Comparison of ENCODE assay signal across 9 cellular contexts in the genomic region with DNA sequence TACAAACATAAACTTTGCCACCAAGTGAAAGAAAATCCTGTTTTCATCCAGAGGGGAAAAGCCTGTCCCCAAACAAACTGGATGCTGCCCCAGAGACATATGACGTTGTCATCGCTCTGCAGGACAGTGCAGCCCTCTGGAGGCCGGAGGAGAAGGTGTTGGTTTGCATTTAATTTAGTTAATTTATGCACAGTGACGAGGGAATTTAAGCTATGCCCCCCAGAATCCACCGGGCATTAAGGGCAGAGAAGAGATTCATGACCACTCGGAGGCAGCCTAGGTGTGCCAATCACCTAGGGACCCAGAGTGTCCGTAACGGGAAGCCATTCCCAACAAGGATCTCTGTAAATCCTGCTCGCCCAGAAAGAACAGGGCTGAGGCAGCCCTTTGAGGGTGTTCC. TPM values are rescaled to one million over a fixed set of nuclear protein-coding genes. Genes with fewer than 3 reads are reported as not detected.
DNase-seq lines count a peak whose midpoint lies in the region; ATAC-seq and TF ChIP-seq lines count a peak whose summit lies in the region.
"Had no signal": no experiment of that assay in that cellular context is flagged by ENCODE, and none has a peak within 500 bp of the region (broad histone marks: within the 10 kb centered on the region; RNA-seq: fewer than 3 reads in every experiment).

No MANE protein-coding gene starts in this region.

- peak overlapping the region; percentile 66 for H3K4me3 Mint-ChIP-seq in stimulated activated memory B cell treated with anti-CD40 and anti-IgM and Interleukin-4, amounts not matched to agents 10 μg/mL and 1 μg/mL and 100 μg/mL, for 72 hours
- H3K4me3 Mint-ChIP-seq: stimulated activated naive CD8-positive, alpha-beta T cell treated with anti-CD3 and anti-CD28 coated beads, Interleukin-15, Interleukin-2, amounts not matched to agents 100 ng/mL and 50 ng/mL, for 24 hours had no signal

- H3K79me2 ChIP-seq in hepatocyte = peaks cover 84% of the 10 kb centered on the region

- no peak overlapping the region for H2AFZ ChIP-seq in hepatocyte

- no peaks in the 10 kb centered on the region for H3K36me3 ChIP-seq in hepatocyte (replicated peaks; ENCODE audit: insufficient read depth, low read depth)

- WGBS in hepatocyte (ENCODE audit: low lambda C conversion rate, missing lambda C conversion rate) = 89% methylated on average over 9 of the region's 9 CpGs

- H3K4me2 ChIP-seq in hepatocyte = no peak overlapping the region

- peaks cover 23% of the 10 kb centered on the region for H3K4me1 Mint-ChIP-seq in stimulated activated memory B cell treated with anti-CD40 and anti-IgM and Interleukin-4, amounts not matched to agents 10 μg/mL and 1 μg/mL and 100 μg/mL, for 72 hours

- no peaks in the 10 kb centered on the region for H3K27me3 Mint-ChIP-seq in stimulated activated memory B cell treated with anti-CD40 and anti-IgM and Interleukin-4, amounts not matched to agents 10 μg/mL and 1 μg/mL and 100 μg/mL, for 72 hours
- H3K27me3 Mint-ChIP-seq: stimulated activated naive CD8-positive, alpha-beta T cell treated with anti-CD3 and anti-CD28 coated beads, Interleukin-15, Interleukin-2, amounts not matched to agents 100 ng/mL and 50 ng/mL, for 24 hours had no signal

- H3K27ac Mint-ChIP-seq in stimulated activated memory B cell treated with anti-CD40 and anti-IgM and Interleukin-4, amounts not matched to agents 10 μg/mL and 1 μg/mL and 100 μg/mL, for 72 hours = no peak overlapping the region
- H3K27ac Mint-ChIP-seq: stimulated activated naive CD8-positive, alpha-beta T cell treated with anti-CD3 and anti-CD28 coated beads, Interleukin-15, Interleukin-2, amounts not matched to agents 100 ng/mL and 50 ng/mL, for 24 hours had no signal

- CTCF ChIA-PET in AG04450 (lab: Charles Lee) (interaction anchor here (0.7 to 2.8 kb wide), 7 partner anchors 9 to 76 kb away, joined by 3 to 9 read pairs (median 4); no protein-coding TSS in a partner anchor), HEK293T (lab: Yijun Ruan, JAX) (interaction anchor here (1.5 kb wide), 1 partner anchor 109 kb away, joined by 3 read pairs; no protein-coding TSS in a partner anchor)

- H3K27me3 ChIP-seq in AG04450 (ENCODE audit: control insufficient read depth, insufficient read depth, low read length) (no peaks in the 10 kb centered on the region), hepatocyte (no peaks in the 10 kb centered on the region)

- POLR2A ChIA-PET in AG04450 (lab: Yijun Ruan, JAX) (no interaction called here), HEK293T (lab: Yijun Ruan, JAX) (no interaction called here)

- H3K27ac ChIP-seq in AG04450 (ENCODE audit: low read depth, low read length) (no peak overlapping the region), hepatocyte (no peak overlapping the region)

- H3K9me3 ChIP-seq in AG04450 (ENCODE audit: control insufficient read depth, insufficient read depth, low read length) = no peaks in the 10 kb centered on the region
- no peaks in the 10 kb centered on the region for H3K9me3 ChIP-seq in hepatocyte (ENCODE audit: low read depth)

- no peaks in the 10 kb centered on the region for H3K36me3 Mint-ChIP-seq in stimulated activated memory B cell treated with anti-CD40 and anti-IgM and Interleukin-4, amounts not matched to agents 10 μg/mL and 1 μg/mL and 100 μg/mL, for 72 hours

- H4K20me1 ChIP-seq in hepatocyte (ENCODE audit: insufficient read depth, poor library complexity, severe bottlenecking) = peaks cover 20% of the 10 kb centered on the region

- peaks cover 34% of the 10 kb centered on the region for H3K4me1 ChIP-seq in hepatocyte (ENCODE audit: insufficient read depth)

- TF ChIP-seq CTCF in AG04450 (IDR thresholded peaks at IDR 0.05; ENCODE audit: low read depth, low read length) (peak; percentile 34), WI38 (IDR thresholded peaks at IDR 0.05; ENCODE audit: low read depth, low read length) (no peak), hepatocyte (IDR thresholded peaks at IDR 0.05; ENCODE audit: poor library complexity) (peak; percentile 20)

- no peak for ATAC-seq in stimulated activated memory B cell treated with anti-CD40 and anti-IgM and Interleukin-4, amounts not matched to agents 10 μg/mL and 1 μg/mL and 100 μg/mL, for 72 hours

- no peaks in the 10 kb centered on the region for H3K9me2 ChIP-seq in hepatocyte (replicated peaks; ENCODE audit: insufficient read depth)

- H3K9me3 Mint-ChIP-seq in stimulated activated memory B cell treated with anti-CD40 and anti-IgM and Interleukin-4, amounts not matched to agents 10 μg/mL and 1 μg/mL and 100 μg/mL, for 72 hours = no peaks in the 10 kb centered on the region
- H3K9me3 Mint-ChIP-seq: stimulated activated naive CD8-positive, alpha-beta T cell treated with anti-CD3 and anti-CD28 coated beads, Interleukin-15, Interleukin-2, amounts not matched to agents 100 ng/mL and 50 ng/mL, for 24 hours had no signal

- DNase-seq in AG04450 (ENCODE audit: low read depth, low spot score) (no peak), HCEC 1CT (peak; percentile 48), hepatocyte (ENCODE audit: low spot score) (no peak), NCI-H2029 (lab: John Stamatoyannopoulos, UW) (no peak), HEK293T (ENCODE audit: extremely low spot score) (no peak), mucosa of gallbladder (ENCODE audit: low spot score) (no peak)

- H3K4me3 ChIP-seq in AG04450 (ENCODE audit: low read depth, low read length) (peak overlapping the region; percentile 36), WI38 (ENCODE audit: low read depth, low read length) (peak overlapping the region; percentile 38), hepatocyte (no peak overlapping the region)

TF ChIP-seq in HEK293T, 16 proteins besides CTCF, POLR2A, EP300 and RAD21:
- TF ChIP-seq SUZ12 (IDR thresholded peaks at IDR 0.05) (no peak), CTBP1 (IDR thresholded peaks at IDR 0.05; ENCODE audit: borderline replicate concordance) (no peak), ZNF384 (IDR thresholded peaks at IDR 0.05) (no peak), ELF4 (IDR thresholded peaks at IDR 0.05) (no peak), TARDBP (IDR thresholded peaks at IDR 0.05) (no peak), HDGF (IDR thresholded peaks at IDR 0.05; ENCODE audit: borderline replicate concordance) (no peak), LEF1 (IDR thresholded peaks at IDR 0.05; ENCODE audit: borderline replicate concordance) (no peak), BHLHE40 (IDR thresholded peaks at IDR 0.05; ENCODE audit: borderline replicate concordance) (no peak), FOXM1 (IDR thresholded peaks at IDR 0.05; ENCODE audit: borderline replicate concordance) (no peak), FOXA1 (IDR thresholded peaks at IDR 0.05) (no peak), SP1 (IDR thresholded peaks at IDR 0.05) (no peak), ARNT (IDR thresholded peaks at IDR 0.05) (no peak), L3MBTL2 (conservative IDR thresholded peaks at IDR 0.05) (no peak)

RNA-seq across cellular contexts. Expression of a gene that starts 45.1 kb away (rescaled TPM):
- polyA plus RNA-seq in AG04450 (2011; rRNA removed) = 7.8 and 10.4 TPM in 2 replicates
- polyA minus RNA-seq in AG04450 (2011; rRNA and poly(A)+ RNA removed) = 9.3 and 9.7 TPM in 2 replicates
- total RNA-seq in hepatocyte = 23.2 and 27.1 TPM in 2 replicates
- polyA plus RNA-seq in hepatocyte = 24.5 and 31.7 TPM in 2 replicates
- 20.8 TPM for total RNA-seq in mucosa of gallbladder
